8 cellular contexts compared by ENCODE assay signal in the genomic region with DNA sequence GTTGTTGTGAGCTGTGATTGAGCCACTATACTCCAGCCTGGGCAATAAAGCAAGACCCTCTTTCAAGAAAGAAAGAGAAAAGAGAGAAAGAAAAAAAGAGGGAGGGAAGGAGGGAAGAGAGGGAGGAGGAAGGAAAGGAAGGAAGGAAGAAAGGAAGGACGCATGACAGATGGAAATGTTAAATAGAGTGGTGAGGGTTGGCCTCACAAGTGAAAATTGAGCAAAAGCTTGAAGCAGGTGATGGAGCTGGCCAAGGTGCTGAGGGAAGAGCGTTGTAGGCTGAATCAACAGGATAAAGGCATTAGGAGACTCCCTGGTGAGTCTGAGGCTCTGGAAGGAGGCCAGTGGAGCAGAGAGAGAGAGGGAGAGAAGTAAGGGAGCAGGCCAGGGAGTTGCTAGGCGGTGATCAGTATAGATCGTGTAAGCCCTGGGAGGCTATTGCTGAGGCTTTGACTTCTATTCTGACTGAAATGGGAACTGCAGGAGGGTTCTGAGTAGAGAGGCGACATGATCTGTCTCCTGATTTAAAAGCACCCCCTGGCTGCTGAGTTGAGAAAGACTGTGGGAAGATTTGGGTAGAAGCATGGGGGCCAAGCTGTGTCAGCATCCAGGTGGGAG.
DNase-seq lines count a peak whose midpoint lies in the region; ATAC-seq and TF ChIP-seq lines count a peak whose summit lies in the region.
"Had no signal": no experiment of that assay in that cellular context is flagged by ENCODE, and none has a peak within 500 bp of the region (broad histone marks: within the 10 kb centered on the region; RNA-seq: fewer than 3 reads in every experiment).

No MANE protein-coding gene starts in this region.

- in situ Hi-C loops in astrocyte of the spinal cord (cut with HindIII; ENCODE audit: low sequenced_read_pairs) = no loop called here

- no peak for TF ChIP-seq CTCF in astrocyte of the spinal cord (IDR thresholded peaks at IDR 0.05; ENCODE audit: low read depth, low read length)

- DNase-seq in GDM1 (lab: John Stamatoyannopoulos, UW) (peak; percentile 6), astrocyte of the spinal cord (ENCODE audit: low read depth, low spot score) (peak; percentile 65), medulla oblongata (ENCODE audit: extremely low spot score) (peak; percentile 8), HCEC 1CT (no peak), retina (no peak)
- DNase-seq: T-helper 1 cell had no signal

- H3K4me3 ChIP-seq in astrocyte of the spinal cord (ENCODE audit: low read depth, low read length) = no peak overlapping the region

- TF ChIP-seq EP300 in Ishikawa (IDR thresholded peaks at IDR 0.05; ENCODE audit: borderline replicate concordance) = no peak

- no peak for TF ChIP-seq RAD21 in Ishikawa (IDR thresholded peaks at IDR 0.05; ENCODE audit: low read depth)

- ATAC-seq in GM18519 (IDR thresholded peaks at IDR 0.05; ENCODE audit: low FRiP score, unreplicated experiment) = no peak

TF ChIP-seq in Ishikawa, 13 proteins besides CTCF, POLR2A, EP300 and RAD21:
- no peak for TF ChIP-seq TEAD4 (IDR thresholded peaks at IDR 0.05)
- peak; percentile 68 for TF ChIP-seq NFIC (IDR thresholded peaks at IDR 0.05)
- TF ChIP-seq, protein P1, sequence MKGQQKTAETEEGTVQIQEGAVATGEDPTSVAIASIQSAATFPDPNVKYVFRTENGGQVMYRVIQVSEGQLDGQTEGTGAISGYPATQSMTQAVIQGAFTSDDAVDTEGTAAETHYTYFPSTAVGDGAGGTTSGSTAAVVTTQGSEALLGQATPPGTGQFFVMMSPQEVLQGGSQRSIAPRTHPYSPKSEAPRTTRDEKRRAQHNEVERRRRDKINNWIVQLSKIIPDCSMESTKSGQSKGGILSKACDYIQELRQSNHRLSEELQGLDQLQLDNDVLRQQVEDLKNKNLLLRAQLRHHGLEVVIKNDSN (IDR thresholded peaks at IDR 0.05) = no peak
- TF ChIP-seq, protein P2, sequence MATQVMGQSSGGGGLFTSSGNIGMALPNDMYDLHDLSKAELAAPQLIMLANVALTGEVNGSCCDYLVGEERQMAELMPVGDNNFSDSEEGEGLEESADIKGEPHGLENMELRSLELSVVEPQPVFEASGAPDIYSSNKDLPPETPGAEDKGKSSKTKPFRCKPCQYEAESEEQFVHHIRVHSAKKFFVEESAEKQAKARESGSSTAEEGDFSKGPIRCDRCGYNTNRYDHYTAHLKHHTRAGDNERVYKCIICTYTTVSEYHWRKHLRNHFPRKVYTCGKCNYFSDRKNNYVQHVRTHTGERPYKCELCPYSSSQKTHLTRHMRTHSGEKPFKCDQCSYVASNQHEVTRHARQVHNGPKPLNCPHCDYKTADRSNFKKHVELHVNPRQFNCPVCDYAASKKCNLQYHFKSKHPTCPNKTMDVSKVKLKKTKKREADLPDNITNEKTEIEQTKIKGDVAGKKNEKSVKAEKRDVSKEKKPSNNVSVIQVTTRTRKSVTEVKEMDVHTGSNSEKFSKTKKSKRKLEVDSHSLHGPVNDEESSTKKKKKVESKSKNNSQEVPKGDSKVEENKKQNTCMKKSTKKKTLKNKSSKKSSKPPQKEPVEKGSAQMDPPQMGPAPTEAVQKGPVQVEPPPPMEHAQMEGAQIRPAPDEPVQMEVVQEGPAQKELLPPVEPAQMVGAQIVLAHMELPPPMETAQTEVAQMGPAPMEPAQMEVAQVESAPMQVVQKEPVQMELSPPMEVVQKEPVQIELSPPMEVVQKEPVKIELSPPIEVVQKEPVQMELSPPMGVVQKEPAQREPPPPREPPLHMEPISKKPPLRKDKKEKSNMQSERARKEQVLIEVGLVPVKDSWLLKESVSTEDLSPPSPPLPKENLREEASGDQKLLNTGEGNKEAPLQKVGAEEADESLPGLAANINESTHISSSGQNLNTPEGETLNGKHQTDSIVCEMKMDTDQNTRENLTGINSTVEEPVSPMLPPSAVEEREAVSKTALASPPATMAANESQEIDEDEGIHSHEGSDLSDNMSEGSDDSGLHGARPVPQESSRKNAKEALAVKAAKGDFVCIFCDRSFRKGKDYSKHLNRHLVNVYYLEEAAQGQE (IDR thresholded peaks at IDR 0.05; ENCODE audit: low read depth) = peak; percentile 94
- TF ChIP-seq, protein P3, sequence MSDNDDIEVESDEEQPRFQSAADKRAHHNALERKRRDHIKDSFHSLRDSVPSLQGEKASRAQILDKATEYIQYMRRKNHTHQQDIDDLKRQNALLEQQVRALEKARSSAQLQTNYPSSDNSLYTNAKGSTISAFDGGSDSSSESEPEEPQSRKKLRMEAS (IDR thresholded peaks at IDR 0.05) = 0 out of 2 replicates have a peak, but pooled peaks have one; percentile 31
- TF ChIP-seq TCF12 (IDR thresholded peaks at IDR 0.05; ENCODE audit: low read depth) = no peak

Comparison
In these comparisons a context has a peak if more than half of its experiments do, and no peak if none do; other contexts are left out.
1. DNase-seq: peak in GDM1 (single experiment), astrocyte of the spinal cord (single experiment) and medulla oblongata (single experiment); none in HCEC 1CT (single experiment) and retina (single experiment).